In the genomic region with DNA sequence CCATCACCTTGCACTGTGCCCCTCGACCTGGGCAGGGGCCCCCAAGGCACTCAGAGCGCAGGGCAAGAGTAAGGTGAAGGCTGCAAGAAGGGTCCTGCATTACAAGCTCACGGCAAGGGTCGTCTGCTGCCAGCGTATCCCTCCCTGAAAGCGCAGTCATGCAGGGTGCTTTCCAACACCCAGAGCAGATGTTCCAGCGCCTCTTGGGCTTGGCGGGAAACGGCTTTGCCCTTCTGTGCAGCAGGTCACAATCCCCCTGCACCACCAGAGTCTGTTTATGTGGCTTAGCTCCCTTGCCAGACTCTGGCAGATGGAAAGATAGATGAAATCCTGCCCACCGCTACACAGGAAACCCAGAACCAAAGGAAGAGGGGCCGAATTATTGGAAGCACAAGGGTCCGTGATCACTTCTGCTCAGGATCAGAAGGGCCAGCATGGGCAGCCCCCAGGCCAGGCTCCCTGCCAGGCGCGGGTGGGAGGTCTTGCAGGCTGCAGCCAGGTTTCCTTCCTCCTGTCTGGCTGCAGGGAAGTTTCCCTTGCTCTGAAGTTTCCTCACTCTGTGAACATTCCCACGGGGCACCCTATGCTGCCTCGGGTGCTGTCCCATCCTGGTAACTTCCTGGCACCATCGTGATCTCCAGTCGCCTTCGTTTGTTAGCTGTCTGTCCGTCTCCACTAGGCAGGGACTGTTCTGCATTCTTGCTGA, we compare ENCODE assay signal across 17 cellular contexts.
"Had no signal": no experiment of that assay in that cellular context is flagged by ENCODE, and none has a peak within 500 bp of the region (broad histone marks: within the 10 kb centered on the region; RNA-seq: fewer than 3 reads in every experiment).

No MANE protein-coding gene starts in this region.

- H3K36me3 Mint-ChIP-seq: naive thymus-derived CD4-positive, alpha-beta T cell; stimulated activated naive B cell treated with anti-CD40 and anti-IgM and Interleukin-4, amounts not matched to agents 10 μg/mL and 1 μg/mL and 100 μg/mL, for 72 hours had no signal

- H3K27ac ChIP-seq: neutrophil, VCaP had no signal

- H3K27me3 ChIP-seq: neutrophil, tibial nerve had no signal

- H3K36me3 ChIP-seq: neutrophil, tibial nerve had no signal

- H3K4me1 Mint-ChIP-seq: stimulated activated naive B cell treated with anti-CD40 and anti-IgM and Interleukin-4, amounts not matched to agents 10 μg/mL and 1 μg/mL and 100 μg/mL, for 72 hours had no signal

- ATAC-seq: activated CD8-positive, alpha-beta T cell treated with anti-CD3 and anti-CD28 coated beads for 36 hours; effector memory CD8-positive, alpha-beta T cell; naive thymus-derived CD4-positive, alpha-beta T cell; right cardiac atrium; stimulated activated naive B cell treated with anti-CD40 and anti-IgM and Interleukin-4, amounts not matched to agents 10 μg/mL and 1 μg/mL and 100 μg/mL, for 72 hours had no signal

- H3K4me3 Mint-ChIP-seq: activated CD8-positive, alpha-beta T cell treated with anti-CD3 and anti-CD28 coated beads for 36 hours; effector memory CD8-positive, alpha-beta T cell; naive thymus-derived CD4-positive, alpha-beta T cell; stimulated activated naive B cell treated with anti-CD40 and anti-IgM and Interleukin-4, amounts not matched to agents 10 μg/mL and 1 μg/mL and 100 μg/mL, for 72 hours had no signal

- H3K4me3 ChIP-seq: lung, tibial nerve had no signal

- H3K9me3 Mint-ChIP-seq: activated CD8-positive, alpha-beta T cell treated with anti-CD3 and anti-CD28 coated beads for 36 hours; effector memory CD8-positive, alpha-beta T cell; naive thymus-derived CD4-positive, alpha-beta T cell; stimulated activated naive B cell treated with anti-CD40 and anti-IgM and Interleukin-4, amounts not matched to agents 10 μg/mL and 1 μg/mL and 100 μg/mL, for 72 hours had no signal

- DNase-seq: activated CD4-positive, alpha-beta T cell treated with anti-CD3 and anti-CD28 coated beads for 4 hours; activated CD8-positive, alpha-beta memory T cell treated with anti-CD3 and anti-CD28 coated beads, Interleukin-2, amount 50 U/mL, for 4 hours; activated CD8-positive, alpha-beta T cell treated with anti-CD3 and anti-CD28 coated beads for 36 hours; activated naive CD4-positive, alpha-beta T cell; caudate nucleus; cortex of kidney; effector memory CD8-positive, alpha-beta T cell; hippocampal formation; naive thymus-derived CD4-positive, alpha-beta T cell; stimulated activated CD4-positive, alpha-beta T cell treated with anti-CD3 and anti-CD28 coated beads, Interleukin-1b, Interleukin-23, amount 100 ng/mL, for 48 hours; stimulated activated naive B cell treated with anti-CD40 and anti-IgM and Interleukin-4, amounts not matched to agents 10 μg/mL and 1 μg/mL and 100 μg/mL, for 72 hours; T1000 had no signal

- H3K27ac Mint-ChIP-seq: activated CD8-positive, alpha-beta T cell treated with anti-CD3 and anti-CD28 coated beads for 36 hours; effector memory CD8-positive, alpha-beta T cell; naive thymus-derived CD4-positive, alpha-beta T cell; stimulated activated naive B cell treated with anti-CD40 and anti-IgM and Interleukin-4, amounts not matched to agents 10 μg/mL and 1 μg/mL and 100 μg/mL, for 72 hours had no signal

- H3K27me3 Mint-ChIP-seq: activated CD8-positive, alpha-beta T cell treated with anti-CD3 and anti-CD28 coated beads for 36 hours; stimulated activated naive B cell treated with anti-CD40 and anti-IgM and Interleukin-4, amounts not matched to agents 10 μg/mL and 1 μg/mL and 100 μg/mL, for 72 hours had no signal

- H3K9me3 ChIP-seq: neutrophil, tibial nerve had no signal
